ENCODE assay signal across 8 cellular contexts in the genomic region with DNA sequence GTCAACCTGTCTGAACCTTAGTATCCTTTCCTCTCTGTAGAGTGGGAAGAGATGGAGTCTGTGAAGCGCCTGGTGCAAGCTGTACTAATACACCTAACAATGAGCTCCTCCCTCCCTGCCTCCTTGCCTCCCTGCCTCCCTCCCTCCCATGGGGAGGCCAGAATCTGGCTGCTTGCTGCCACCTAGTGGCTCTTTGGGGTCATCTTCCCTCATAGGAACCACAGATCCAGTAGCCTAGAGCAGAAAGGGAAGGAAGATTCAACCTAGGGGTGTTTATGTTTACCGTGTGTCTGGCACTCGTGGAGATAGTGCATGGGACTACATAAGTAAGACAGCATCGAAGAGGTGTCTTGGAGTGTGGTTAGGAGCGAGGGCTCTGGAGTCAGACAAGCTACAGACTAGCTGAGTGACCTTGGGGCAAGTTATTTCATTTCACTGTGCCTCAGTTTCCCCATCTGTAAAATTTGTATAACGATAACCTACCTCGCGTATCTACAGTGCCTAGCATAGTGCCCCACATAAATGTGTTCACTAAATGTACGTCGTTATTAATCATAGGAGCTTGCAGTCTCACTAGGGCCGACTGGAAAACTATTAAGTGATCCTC.
DNase-seq lines count a peak whose midpoint lies in the region; ATAC-seq and TF ChIP-seq lines count a peak whose summit lies in the region.

No MANE protein-coding gene starts in this region.

- no peak for ATAC-seq in GM21423 (IDR thresholded peaks at IDR 0.05; ENCODE audit: unreplicated experiment)

- TF ChIP-seq CTCF in HFF-Myc (IDR thresholded peaks at IDR 0.05; ENCODE audit: low read depth, low read length, missing control alignments), result peak; percentile 72
- TF ChIP-seq CTCF in WERI-Rb-1 (IDR thresholded peaks at IDR 0.05; ENCODE audit: low read depth, low read length), result peak; percentile 74

- no peak overlapping the region for H3K27ac ChIP-seq in WERI-Rb-1

- peaks cover 34% of the 10 kb centered on the region for H3K36me3 ChIP-seq in WERI-Rb-1

- no peaks in the 10 kb centered on the region for H3K9me3 ChIP-seq in WERI-Rb-1 (ENCODE audit: severe bottlenecking)

- DNase-seq in DMS79 (lab: John Stamatoyannopoulos, UW) (peak; percentile 51), HFF-Myc (ENCODE audit: extremely low read depth, low read depth) (peak; percentile 53), NCI-H2171 (lab: John Stamatoyannopoulos, UW) (peak; percentile 82), WERI-Rb-1 (peak; percentile 82), cerebellar cortex (ENCODE audit: low spot score) (peak; percentile 86), left kidney (ENCODE audit: low read depth, low spot score) (peak; percentile 90)
- peak; percentile 39 to 44 for DNase-seq in stimulated activated CD4-positive, alpha-beta T cell treated with anti-CD3 and anti-CD28 coated beads, Interleukin-4, amount 100 ng/mL, for 48 hours (ENCODE audit: low read depth in 2 of 2)

- no peaks in the 10 kb centered on the region for H3K27me3 ChIP-seq in WERI-Rb-1 (ENCODE audit: insufficient read depth, low read depth, severe bottlenecking)

- H3K4me3 ChIP-seq in HFF-Myc (replicated peaks; ENCODE audit: low read depth, low read length) (no peak overlapping the region), WERI-Rb-1 (ENCODE audit: low read depth, low read length) (no peak overlapping the region)
